In genomic region chr9:128455849-128456612, GRCh38 we compare ENCODE assay signal across 1 cellular context.
TF ChIP-seq lines count a peak whose summit lies in the region.

Gene ODF2, plus strand, starts transcription at chr9:128456006. Its CDS starts 86 bp downstream, at chr9:128456092.

TF ChIP-seq in K562, 482 proteins besides CTCF, POLR2A, EP300 and RAD21 (continued from another document and continues in another):
- TF ChIP-seq ZMIZ1 (IDR thresholded peaks at IDR 0.05; ENCODE audit: low read depth in 2 of 2, low read length in 2 of 2) (no peak), NCOR1 (IDR thresholded peaks at IDR 0.05) (no peak), GATAD2A (IDR thresholded peaks at IDR 0.05) (no peak), RBM14 (IDR thresholded peaks at IDR 0.05; ENCODE audit: borderline replicate concordance, insufficient read depth, low read depth, low read length) (no peak), RFX1 (IDR thresholded peaks at IDR 0.05) (peak; percentile 96), USF1 (CRISPR knock-in tag; IDR thresholded peaks at IDR 0.05) (peak; percentile 28; the same call in 1 of the 2 replicates), IRF1 (CRISPR knock-in tag; IDR thresholded peaks at IDR 0.05; ENCODE audit: borderline replicate concordance) (no peak), ATF7 (IDR thresholded peaks at IDR 0.05) (peak; percentile 83), ZNF134 (CRISPR knock-in tag; conservative IDR thresholded peaks at IDR 0.05) (no peak), HEY1 (CRISPR knock-in tag; IDR thresholded peaks at IDR 0.05; ENCODE audit: borderline replicate concordance) (no peak), ZNF655 (CRISPR knock-in tag; IDR thresholded peaks at IDR 0.05) (no peak), ESRRB (CRISPR knock-in tag; IDR thresholded peaks at IDR 0.05; ENCODE audit: borderline replicate concordance) (no peak), NFRKB (IDR thresholded peaks at IDR 0.05; ENCODE audit: low read depth) (no peak), FOXA3 (CRISPR knock-in tag; conservative IDR thresholded peaks at IDR 0.05 in 1 of 2, IDR thresholded peaks at IDR 0.05 in 1 of 2) (no peak), FOSL1 (tag; conservative IDR thresholded peaks at IDR 0.05) (0 out of 2 replicates have a peak, but pooled peaks have one; percentile 21), ZBED1 (IDR thresholded peaks at IDR 0.05) (no peak), CHD4 (IDR thresholded peaks at IDR 0.05; ENCODE audit: insufficient read depth, insufficient replicate concordance, low read depth, low read length, poor library complexity, severe bottlenecking) (no peak), ETV5 (CRISPR knock-in tag; IDR thresholded peaks at IDR 0.05; ENCODE audit: low read depth) (peak; percentile 87), TSHZ1 (CRISPR knock-in tag; IDR thresholded peaks at IDR 0.05) (no peak), ZBTB33 (CRISPR knock-in tag; IDR thresholded peaks at IDR 0.05) (0 out of 2 replicates have a peak, but pooled peaks have one; percentile 45), BDP1 (IDR thresholded peaks at IDR 0.05; ENCODE audit: insufficient read depth, insufficient read length) (no peak), NR2C2 (CRISPR knock-in tag; IDR thresholded peaks at IDR 0.05) (no peak), NR2C2 (tag; IDR thresholded peaks at IDR 0.05) (no peak), RNF219 (CRISPR knock-in tag; IDR thresholded peaks at IDR 0.05) (no peak), STAG1 (CRISPR knock-in tag; IDR thresholded peaks at IDR 0.05; ENCODE audit: borderline replicate concordance) (no peak), FOXM1 (IDR thresholded peaks at IDR 0.05; ENCODE audit: low read depth) (peak; percentile 66), FOXM1 (CRISPR knock-in tag; IDR thresholded peaks at IDR 0.05; ENCODE audit: low read depth) (0 out of 2 replicates have a peak, but pooled peaks have one; percentile 53), HNRNPLL (IDR thresholded peaks at IDR 0.05; ENCODE audit: low read depth, low read length, poor library complexity, severe bottlenecking) (no peak), KLF16 (IDR thresholded peaks at IDR 0.05) (no peak), MEF2D (tag; conservative IDR thresholded peaks at IDR 0.05; ENCODE audit: low read depth) (no peak), CREB3L1 (IDR thresholded peaks at IDR 0.05; ENCODE audit: borderline replicate concordance, low read depth) (peak; percentile 84), SMAD3 (CRISPR knock-in tag; conservative IDR thresholded peaks at IDR 0.05) (no peak), RBM15 (IDR thresholded peaks at IDR 0.05; ENCODE audit: insufficient read depth, low read length) (no peak), KDM5B (IDR thresholded peaks at IDR 0.05; ENCODE audit: insufficient replicate concordance, low read depth, low read length) (peak; percentile 68), RFX7 (CRISPR knock-in tag; IDR thresholded peaks at IDR 0.05) (no peak), HES1 (IDR thresholded peaks at IDR 0.05; ENCODE audit: low read depth) (no peak), MAFG (tag; conservative IDR thresholded peaks at IDR 0.05) (no peak), NCOA4 (IDR thresholded peaks at IDR 0.05; ENCODE audit: partially characterized antibody) (no peak), THAP12 (CRISPR knock-in tag; IDR thresholded peaks at IDR 0.05) (peak; percentile 27; the same call in 1 of the 2 replicates), SRSF9 (IDR thresholded peaks at IDR 0.05; ENCODE audit: borderline replicate concordance, low read depth, low read length) (no peak), HNRNPK (IDR thresholded peaks at IDR 0.05; ENCODE audit: low read depth, low read length, poor library complexity, severe bottlenecking) (no peak), CREM (IDR thresholded peaks at IDR 0.05; ENCODE audit: low read depth) (peak; percentile 87), RBM25 (IDR thresholded peaks at IDR 0.05; ENCODE audit: low read depth, low read length, severe bottlenecking) (peak; percentile 27), TRIM24 (IDR thresholded peaks at IDR 0.05) (no peak), ZNF717 (CRISPR knock-in tag; IDR thresholded peaks at IDR 0.05) (no peak), ZNF707 (CRISPR knock-in tag; conservative IDR thresholded peaks at IDR 0.05) (no peak), SNRNP70 (optimal IDR thresholded peaks at IDR 0.05; ENCODE audit: low read depth, low read length) (no peak), SRSF3 (IDR thresholded peaks at IDR 0.05; ENCODE audit: insufficient read depth, low read length) (no peak), HSF4 (CRISPR knock-in tag; IDR thresholded peaks at IDR 0.05; ENCODE audit: borderline replicate concordance) (no peak)
